17 cellular contexts compared by ENCODE assay signal in genomic region chr9:34719769-34720025, GRCh38. TPM values are rescaled to one million over a fixed set of nuclear protein-coding genes. Genes with fewer than 3 reads are reported as not detected.
"Had no signal": no experiment of that assay in that cellular context is flagged by ENCODE, and none has a peak within 500 bp of the region (broad histone marks: within the 10 kb centered on the region; RNA-seq: fewer than 3 reads in every experiment).

No MANE protein-coding gene starts in this region.

RNA-seq across cellular contexts. Expression of gene CCL21, which starts 9.8 kb away (rescaled TPM):
- total RNA-seq: activated naive CD4-positive, alpha-beta T cell treated with anti-CD3 and anti-CD28 coated beads for 36 hours; activated naive CD4-positive, alpha-beta T cell treated with anti-CD3 and anti-CD28 coated beads, Interleukin-2, amount 50 U/mL, for 72 hours; activated naive CD8-positive, alpha-beta T cell treated with anti-CD3 and anti-CD28 coated beads for 36 hours; activated naive CD8-positive, alpha-beta T cell treated with anti-CD3 and anti-CD28 coated beads, Interleukin-2, amount 10 ng/mL, durations not matched to agents 7 days and 5 days; activated T-cell treated with anti-CD3 and anti-CD28 coated beads, Interleukin-2, amount 50 U/mL, for 4 hours; activated T-cell treated with anti-CD3 and anti-CD28 coated beads, Interleukin-2, amount 50 U/mL, for 72 hours; activated T-helper 1 cell treated with anti-CD3 and anti-CD28 coated beads, Interleukin-12 subunit alpha, Interleukin-12 subunit beta, Interleukin-2, Interleukin-4 antibody, amounts not matched to agents 30 ng/mL and 10 ng/mL and 1 ng/mL, durations not matched to agents 14 hours and 24 hours and 36 hours; activated T-helper 17 cell treated with anti-CD3 and anti-CD28 coated beads, Interleukin-2, amount 50 U/mL, for 72 hours; activated T-helper 2 cell treated with anti-CD3 and anti-CD28 coated beads, Interferon-gamma antibody, Interleukin-2, Interleukin-4, amounts not matched to agents 10 μg/mL and 5 μg/mL and 100 μg/mL, durations not matched to agents 14 hours and 24 hours and 36 hours; astrocyte; cerebellum; chondrocyte had no signal

RNA-seq across cellular contexts. Expression of gene CCL19, which starts 28.6 kb away (rescaled TPM):
- total RNA-seq: activated naive CD4-positive, alpha-beta T cell treated with anti-CD3 and anti-CD28 coated beads for 36 hours; activated naive CD4-positive, alpha-beta T cell treated with anti-CD3 and anti-CD28 coated beads, Interleukin-2, amount 50 U/mL, for 72 hours; activated naive CD8-positive, alpha-beta T cell treated with anti-CD3 and anti-CD28 coated beads for 36 hours; activated naive CD8-positive, alpha-beta T cell treated with anti-CD3 and anti-CD28 coated beads, Interleukin-2, amount 10 ng/mL, durations not matched to agents 7 days and 5 days; activated T-cell treated with anti-CD3 and anti-CD28 coated beads, Interleukin-2, amount 50 U/mL, for 72 hours; activated T-helper 1 cell treated with anti-CD3 and anti-CD28 coated beads, Interleukin-12 subunit alpha, Interleukin-12 subunit beta, Interleukin-2, Interleukin-4 antibody, amounts not matched to agents 30 ng/mL and 10 ng/mL and 1 ng/mL, durations not matched to agents 14 hours and 24 hours and 36 hours; activated T-helper 17 cell treated with anti-CD3 and anti-CD28 coated beads, Interleukin-2, amount 50 U/mL, for 72 hours; activated T-helper 2 cell treated with anti-CD3 and anti-CD28 coated beads, Interferon-gamma antibody, Interleukin-2, Interleukin-4, amounts not matched to agents 10 μg/mL and 5 μg/mL and 100 μg/mL, durations not matched to agents 14 hours and 24 hours and 36 hours; astrocyte; body of pancreas; cardiac muscle cell; cerebellum; chondrocyte had no signal
- polyA plus RNA-seq: cardiac muscle cell had no signal

RNA-seq across cellular contexts. Expression of gene CCL27, which starts 57.2 kb away (rescaled TPM):
- total RNA-seq: aorta, body of pancreas, breast epithelium, cardiac septum, cerebellum, chondrocyte had no signal
- polyA plus RNA-seq: aorta had no signal
